Comparison of ENCODE assay signal across 19 cellular contexts in the genomic region with DNA sequence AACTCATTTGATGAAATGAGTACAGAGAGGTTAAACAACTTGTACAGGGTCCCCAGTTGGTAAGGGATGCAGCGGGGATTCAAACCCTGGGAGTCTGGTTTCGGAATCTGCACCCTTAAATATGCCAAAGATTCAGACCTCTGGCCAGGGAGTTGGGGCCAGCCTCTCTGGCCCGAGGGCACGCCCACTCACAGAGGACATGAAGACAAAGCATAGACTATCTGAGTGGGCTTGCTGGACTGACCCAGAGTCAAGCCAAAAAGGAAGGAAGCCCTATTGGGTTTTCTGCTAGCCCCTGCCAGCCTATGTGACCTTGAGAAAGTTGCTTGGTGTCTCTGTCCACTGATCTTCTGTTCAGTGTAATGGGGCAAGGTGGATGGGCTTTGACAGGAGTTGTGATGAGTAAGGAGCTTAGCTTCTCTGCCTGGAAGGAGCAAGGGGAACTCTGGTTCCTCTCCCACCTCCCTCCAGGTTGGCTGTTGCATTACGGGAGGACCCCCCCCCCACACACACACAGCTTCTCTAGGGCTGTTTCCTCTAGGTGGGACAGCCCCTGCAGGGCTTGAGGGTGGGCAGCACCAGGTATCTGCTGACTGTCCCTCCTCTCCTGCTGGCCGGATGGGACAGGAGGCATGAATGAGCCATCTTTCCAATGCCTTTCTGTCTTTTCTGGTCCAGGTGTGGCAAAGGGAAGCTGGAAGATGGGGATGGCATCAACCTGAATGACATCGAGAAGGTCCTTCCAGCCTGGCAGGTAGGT.
DNase-seq lines count a peak whose midpoint lies in the region; ATAC-seq and TF ChIP-seq lines count a peak whose summit lies in the region.
"Had no signal": no experiment of that assay in that cellular context is flagged by ENCODE, and none has a peak within 500 bp of the region (broad histone marks: within the 10 kb centered on the region; RNA-seq: fewer than 3 reads in every experiment).

No MANE protein-coding gene starts in this region.

- H3K27ac ChIP-seq in ovary (no peak overlapping the region), testis (no peak overlapping the region), substantia nigra (ENCODE audit: low read depth, low read length, poor library complexity, severe bottlenecking) (no peak overlapping the region)
- H3K27ac ChIP-seq: 22Rv1, BLaER1, C4-2B, GM23248 had no signal

- peak; percentile 38 for DNase-seq in activated effector memory CD4-positive, alpha-beta T cell treated with anti-CD3 and anti-CD28 coated beads, Interleukin-2, amount 50 U/mL, for 16 hours
- DNase-seq in activated effector memory CD4-positive, alpha-beta T cell treated with Interleukin-2 at 50 U/mL for 16 hours: no peak
- DNase-seq in mesenteric fat pad (ENCODE audit: low spot score) (peak; percentile 71), ovary (peak in 3 of 5 donors; percentile 8 to 15 (median 14)), testis (peak; percentile 5), OCI-M2 (lab: John Stamatoyannopoulos, UW; ENCODE audit: unreplicated experiment) (no peak), substantia nigra (lab: John Stamatoyannopoulos, UW) (no peak)
- DNase-seq: Caco-2; CD4-positive, CD25-positive, alpha-beta regulatory T cell; CD8-positive, alpha-beta T cell; DMS153; DND-41; GM23248; H7; HCEC 1CT had no signal

- intact Hi-C loops in ovary (cut with DNase I): loop anchor here (10.0 kb wide), 5 partner anchors 105 to 825 kb away; a partner anchor contains a TSS
- intact Hi-C loops in testis (cut with DNase I; ENCODE audit: low total_unique reads): no loop called here

- H3K9me3 ChIP-seq in ovary (peaks cover 0 to 6% of the 10 kb centered on the region in 2 donors), testis (no peaks in the 10 kb centered on the region)
- H3K9me3 ChIP-seq: Caco-2 had no signal

- TF ChIP-seq EP300 in ovary (IDR thresholded peaks at IDR 0.05): no peak

- TF ChIP-seq CTCF in ovary (IDR thresholded peaks at IDR 0.05): no peak
- TF ChIP-seq CTCF in testis (IDR thresholded peaks at IDR 0.05): no peak

- H3K4me1 ChIP-seq in ovary (ENCODE audit: insufficient read depth): no peaks in the 10 kb centered on the region
- peaks cover 2% of the 10 kb centered on the region for H3K4me1 ChIP-seq in testis

- H3K27me3 ChIP-seq in ovary (no peaks in the 10 kb centered on the region), testis (no peaks in the 10 kb centered on the region)
- H3K27me3 ChIP-seq: BLaER1 had no signal

- H3K36me3 ChIP-seq in ovary (peaks cover 6% of the 10 kb centered on the region), testis (ENCODE audit: low read depth, missing control alignments) (no peaks in the 10 kb centered on the region)

- TF ChIP-seq POLR2A in ovary (IDR thresholded peaks at IDR 0.05): no peak
- TF ChIP-seq POLR2A in testis (IDR thresholded peaks at IDR 0.05): no peak

- ATAC-seq in GM19455 (IDR thresholded peaks at IDR 0.05; ENCODE audit: unreplicated experiment): no peak
- ATAC-seq: CD8-positive, alpha-beta T cell had no signal

- H3K4me3 ChIP-seq in ovary: no peak overlapping the region
- H3K4me3 ChIP-seq in testis: no peak overlapping the region
- H3K4me3 ChIP-seq: BLaER1, GM23248 had no signal

- 95 to 97% (median 96%) methylated on average over 7 of the region's 7 CpGs for WGBS in ovary, 3 donors
- WGBS in testis, 2 donors: 85 to 90% methylated on average over 6 to 7 of the region's 7 CpGs

Comparison
In these comparisons a context has a peak if more than half of its experiments do, and no peak if none do; other contexts are left out.
1. DNase-seq: peak in activated effector memory CD4-positive, alpha-beta T cell treated with anti-CD3 and anti-CD28 coated beads, Interleukin-2, amount 50 U/mL, for 16 hours (single experiment), mesenteric fat pad (single experiment), ovary (3 of 5) and testis (single experiment); none in activated effector memory CD4-positive, alpha-beta T cell treated with Interleukin-2 at 50 U/mL for 16 hours (single experiment), OCI-M2 (single experiment) and substantia nigra (0 of 49).